Comparison of ENCODE assay signal across 28 cellular contexts in genomic region chr1:31502253-31502652, GRCh38.
"Had no signal": no experiment of that assay in that cellular context is flagged by ENCODE, and none has a peak within 500 bp of the region (broad histone marks: within the 10 kb centered on the region; RNA-seq: fewer than 3 reads in every experiment).

No MANE protein-coding gene starts in this region.

- H3K4me3 ChIP-seq: breast epithelium, cardiac muscle cell, colonic mucosa, esophagus squamous epithelium, gastroesophageal sphincter, heart right ventricle had no signal

- H3K9me3 ChIP-seq: breast epithelium, colonic mucosa, esophagus squamous epithelium, gastroesophageal sphincter, heart right ventricle had no signal

- H3K36me3 ChIP-seq: breast epithelium, cardiac muscle cell, colonic mucosa, esophagus squamous epithelium, gastroesophageal sphincter, heart right ventricle had no signal

- H3K27me3 ChIP-seq: breast epithelium, cardiac muscle cell, colonic mucosa had no signal

- FAIRE-seq: endometrium, endothelial cell of umbilical vein had no signal

- H3K4me1 ChIP-seq: breast epithelium, colonic mucosa, esophagus squamous epithelium, gastroesophageal sphincter, heart right ventricle had no signal

- ATAC-seq: activated CD4-positive, alpha-beta T cell treated with anti-CD3 and anti-CD28 coated beads for 36 hours; activated CD8-positive, alpha-beta T cell treated with anti-CD3 and anti-CD28 coated beads, Interleukin-2, amount 10 ng/mL, durations not matched to agents 7 days and 5 days; activated T-cell treated with anti-CD3 and anti-CD28 coated beads, Interleukin-2, amount 50 U/mL, for 4 hours; activated T-helper 17 cell treated with anti-CD3 and anti-CD28 coated beads, Interleukin-2, amount 50 U/mL, for 72 hours; gastroesophageal sphincter; heart right ventricle had no signal

- H3K27ac ChIP-seq: breast epithelium, cardiac muscle cell, colonic mucosa, epithelial cell of prostate, esophagus squamous epithelium, gastroesophageal sphincter, heart right ventricle had no signal

- DNase-seq: activated CD4-positive, alpha-beta memory T cell treated with anti-CD3 and anti-CD28 coated beads for 36 hours; activated CD4-positive, alpha-beta T cell treated with anti-CD3 and anti-CD28 coated beads for 36 hours; activated CD4-positive, alpha-beta T cell treated with anti-CD3 and anti-CD28 coated beads, Interleukin-2, amount 10 ng/mL, durations not matched to agents 24 days and 14 days; activated CD4-positive, CD25-positive, alpha-beta regulatory T cell; activated CD4-positive, CD25-positive, alpha-beta regulatory T cell treated with anti-CD3 and anti-CD28 coated beads, Interleukin-2, amount 50 U/mL, for 72 hours; activated CD8-positive, alpha-beta T cell treated with anti-CD3 and anti-CD28 coated beads, Interleukin-2, amount 10 ng/mL, durations not matched to agents 7 days and 5 days; activated effector memory CD4-positive, alpha-beta T cell treated with Interleukin-2 at 50 U/mL for 16 hours; activated gamma-delta T cell treated with Interleukin-2 at 50 U/mL for 16 hours; activated naive CD4-positive, alpha-beta T cell treated with anti-CD3 and anti-CD28 coated beads, Interleukin-2, amount 50 U/mL, for 16 hours; activated naive CD4-positive, alpha-beta T cell treated with Interleukin-2 at 50 U/mL for 16 hours; activated T-cell treated with anti-CD3 and anti-CD28 coated beads, Interleukin-2, amount 50 U/mL, for 4 hours; amygdala; aorta; central memory CD4-positive, alpha-beta T cell; cerebellar nuclear complex; colonic mucosa; effector CD8-positive, alpha-beta T cell; esophagus squamous epithelium; foreskin melanocyte; heart right ventricle; T-helper 2 cell had no signal
